ENCODE assay signal across 8 cellular contexts in genomic region chr19:1409204-1410005, GRCh38. TPM values are rescaled to one million over a fixed set of nuclear protein-coding genes. Genes with fewer than 3 reads are reported as not detected.
DNase-seq lines count a peak whose midpoint lies in the region; ATAC-seq and TF ChIP-seq lines count a peak whose summit lies in the region.

No MANE protein-coding gene starts in this region.

- H3K4me3 Mint-ChIP-seq in GM23338 = peak overlapping the region; percentile 95

- peaks cover 6% of the 10 kb centered on the region; the same call in 1 of the 2 replicates for H3F3A ChIP-seq in GM23338 (replicated peaks; ENCODE audit: low read depth)

- H3K9me3 Mint-ChIP-seq in GM23338 = no peaks in the 10 kb centered on the region

- peaks cover 38% of the 10 kb centered on the region for H3K4me1 Mint-ChIP-seq in GM23338

- no peak overlapping the region for H2AFZ ChIP-seq in GM23338

- ATAC-seq in GM23338 = no peak; the same call in 2 of the 3 replicates
- no peak for ATAC-seq in gastroesophageal sphincter
- no peak for ATAC-seq in HG02798 (IDR thresholded peaks at IDR 0.05; ENCODE audit: poor library complexity, unreplicated experiment)
- ATAC-seq in HG02852 (IDR thresholded peaks at IDR 0.05; ENCODE audit: unreplicated experiment) = no peak
- no peak for ATAC-seq in GM21528 (IDR thresholded peaks at IDR 0.05; ENCODE audit: low FRiP score, unreplicated experiment)

- H3K4me1 ChIP-seq in GM23338 (ENCODE audit: insufficient read depth) = peaks cover 13% of the 10 kb centered on the region
- peaks cover 3 to 70% (median 46%) of the 10 kb centered on the region in 3 donors for H3K4me1 ChIP-seq in gastroesophageal sphincter
- peaks cover 40% of the 10 kb centered on the region for H3K4me1 ChIP-seq in skeletal muscle satellite cell (ENCODE audit: control insufficient read depth, insufficient read depth, low read length)

- H3K9ac ChIP-seq in skeletal muscle satellite cell (ENCODE audit: low read depth, low read length) = peak overlapping the region; percentile 100

- TF ChIP-seq CTCF in GM23338 (conservative IDR thresholded peaks at IDR 0.05; ENCODE audit: low read depth in 2 of 2) = no peak
- no peak for TF ChIP-seq CTCF in WI38 (IDR thresholded peaks at IDR 0.05; ENCODE audit: low read depth, low read length)
- no peak for TF ChIP-seq CTCF in gastroesophageal sphincter (IDR thresholded peaks at IDR 0.05)

- H3K27me3 ChIP-seq in GM23338 (ENCODE audit: insufficient read depth) (no peaks in the 10 kb centered on the region), gastroesophageal sphincter (no peaks in the 10 kb centered on the region), skeletal muscle satellite cell (ENCODE audit: control insufficient read depth, insufficient read depth, low read length) (no peaks in the 10 kb centered on the region)

- TF ChIP-seq POLR2A in gastroesophageal sphincter (IDR thresholded peaks at IDR 0.05) = no peak

- peaks cover 20% of the 10 kb centered on the region for H3K27me3 Mint-ChIP-seq in GM23338 (ENCODE audit: insufficient read depth, low read depth, poor library complexity)

- peak overlapping the region; percentile 96 for H3K4me3 ChIP-seq in GM23338
- peak overlapping the region; percentile 89 for H3K4me3 ChIP-seq in WI38 (ENCODE audit: low read depth, low read length)
- peak overlapping the region; percentile 88 to 100 for H3K4me3 ChIP-seq in gastroesophageal sphincter
- H3K4me3 ChIP-seq in skeletal muscle satellite cell (ENCODE audit: low read length) = peak overlapping the region; percentile 95

- H3K79me2 ChIP-seq in GM23338 (replicated peaks; ENCODE audit: insufficient read depth) = peaks cover 66% of the 10 kb centered on the region

- H3K27ac Mint-ChIP-seq in GM23338 = peak overlapping the region; percentile 93

- TF ChIP-seq EP300 in gastroesophageal sphincter (IDR thresholded peaks at IDR 0.05) = no peak

- H3K4me2 ChIP-seq in GM23338 (peak overlapping the region; percentile 96), skeletal muscle satellite cell (ENCODE audit: low read length) (peak overlapping the region; percentile 96)

- 9 to 46% methylated on average over 4 to 7 of the region's 33 CpGs for WGBS in gastroesophageal sphincter (ENCODE audit: low coverage in 1 of 2), 2 donors

- no peaks in the 10 kb centered on the region for H3K9me2 ChIP-seq in GM23338 (ENCODE audit: insufficient read depth)

- H3K27ac ChIP-seq in GM23338 (ENCODE audit: low read depth) = peak overlapping the region; percentile 59; the same call in 1 of the 2 replicates
- H3K27ac ChIP-seq in gastroesophageal sphincter = peak overlapping the region in 3 of 4 donors; percentile 96 to 98 (median 98)

- H3K36me3 Mint-ChIP-seq in GM23338 (ENCODE audit: low read depth) = peaks cover 31% of the 10 kb centered on the region

- H3K36me3 ChIP-seq in GM23338 (ENCODE audit: insufficient read depth) (no peaks in the 10 kb centered on the region), gastroesophageal sphincter (peaks cover 0 to 11% of the 10 kb centered on the region in 2 donors), skeletal muscle satellite cell (ENCODE audit: insufficient read depth, low read length) (peaks cover 25% of the 10 kb centered on the region)

- H3K9me3 ChIP-seq in gastroesophageal sphincter (no peaks in the 10 kb centered on the region), skeletal muscle satellite cell (replicated peaks; ENCODE audit: low read length) (no peaks in the 10 kb centered on the region)

- H4K20me1 ChIP-seq in GM23338 (replicated peaks; ENCODE audit: insufficient read depth) = peaks cover 42% of the 10 kb centered on the region

- no peak for DNase-seq in GM23338 (ENCODE audit: low spot score)
- no peak for DNase-seq in NCI-H1092 (lab: John Stamatoyannopoulos, UW)

TF ChIP-seq in GM23338, 12 proteins besides CTCF, POLR2A, EP300 and RAD21 (continues in another document):
- no peak for TF ChIP-seq ZNF114 (CRISPR knock-in tag; IDR thresholded peaks at IDR 0.05)
- TF ChIP-seq ETS1 (IDR thresholded peaks at IDR 0.05) = no peak
- no peak for TF ChIP-seq ZNF331 (CRISPR knock-in tag; IDR thresholded peaks at IDR 0.05; ENCODE audit: low read depth)
- no peak for TF ChIP-seq STAT1 (IDR thresholded peaks at IDR 0.05; ENCODE audit: unreplicated experiment)
- TF ChIP-seq EZH2 (IDR thresholded peaks at IDR 0.05; ENCODE audit: low read depth, unreplicated experiment) = no peak
- TF ChIP-seq EZH2phosphoT487 (IDR thresholded peaks at IDR 0.05; ENCODE audit: unreplicated experiment) = no peak
- no peak; the same call in 1 of the 2 replicates for TF ChIP-seq POLR2AphosphoS5 (IDR thresholded peaks at IDR 0.05; ENCODE audit: low read depth)
- TF ChIP-seq CREB1 (CRISPR knock-in tag; IDR thresholded peaks at IDR 0.05; ENCODE audit: low read depth) = no peak
- TF ChIP-seq NANOG (IDR thresholded peaks at IDR 0.05; ENCODE audit: borderline replicate concordance) = no peak

RNA-seq across cellular contexts. Expression of gene DAZAP1, which starts 2.0 kb away (rescaled TPM):
- 180 and 194 TPM in 2 replicates for total RNA-seq in GM23338 (2014; rRNA removed; shearing (Covaris generic))
- 44.1 and 48.1 TPM in 2 replicates for polyA plus RNA-seq in GM23338 (2016; fragmentation: Nextera tagmentation; extraction: Ambion mirVana)
- 10 to 100 TPM; 45.3 to 75.4 (median 64.0) TPM for total RNA-seq in gastroesophageal sphincter
- total RNA-seq in skeletal muscle satellite cell (2012; rRNA removed) = 54.8 and 58.5 TPM in 2 replicates

RNA-seq across cellular contexts. Expression of gene GAMT, which starts 8.1 kb away (rescaled TPM):
- 21.5 and 27.3 TPM in 2 replicates for total RNA-seq in GM23338 (2014; rRNA removed; shearing (Covaris generic))
- 33.6 and 36.9 TPM in 2 replicates for polyA plus RNA-seq in GM23338 (2016; fragmentation: Nextera tagmentation; extraction: Ambion mirVana)
- 10 to 100 TPM; 10.4 to 14.7 (median 10.9) TPM for total RNA-seq in gastroesophageal sphincter
- 25.6 and 31.5 TPM in 2 replicates for total RNA-seq in skeletal muscle satellite cell (2012; rRNA removed)

RNA-seq across cellular contexts. Expression of gene NDUFS7, which starts 25.7 kb away (rescaled TPM):
- total RNA-seq in GM23338 (2014; rRNA removed; shearing (Covaris generic)) = 128 and 132 TPM in 2 replicates
- 201 and 203 TPM in 2 replicates for polyA plus RNA-seq in GM23338 (2016; fragmentation: Nextera tagmentation; extraction: Ambion mirVana)
- 100 to 1,000 TPM in 1 of 4 donors, 10 to 100 TPM in 3; 77.7 to 106 (median 86.1) TPM for total RNA-seq in gastroesophageal sphincter
- total RNA-seq in skeletal muscle satellite cell (2012; rRNA removed) = 69.0 and 71.4 TPM in 2 replicates

RNA-seq across cellular contexts. Expression of gene RPS15, which starts 28.8 kb away (rescaled TPM):
- total RNA-seq in GM23338 (2014; rRNA removed; shearing (Covaris generic)) = 2,953 and 3,723 TPM in 2 replicates
- polyA plus RNA-seq in GM23338 (2016; fragmentation: Nextera tagmentation; extraction: Ambion mirVana) = 3,861 and 4,267 TPM in 2 replicates
- 1,000 to 10,000 TPM; 1,291 to 3,466 (median 2,344) TPM for total RNA-seq in gastroesophageal sphincter
- 803 and 928 TPM in 2 replicates for total RNA-seq in skeletal muscle satellite cell (2012; rRNA removed)

RNA-seq across cellular contexts. Expression of gene APC2, which starts 40.5 kb away (rescaled TPM):
- 14.3 and 18.3 TPM in 2 replicates for total RNA-seq in GM23338 (2014; rRNA removed; shearing (Covaris generic))
- polyA plus RNA-seq in GM23338 (2016; fragmentation: Nextera tagmentation; extraction: Ambion mirVana) = 1.4 TPM in 2 replicates
- 1 to 10 TPM in 1 of 4 donors, under 1 TPM in 3; 0.02 to 1.2 (median 0.35) TPM for total RNA-seq in gastroesophageal sphincter
- total RNA-seq in skeletal muscle satellite cell (2012; rRNA removed) = under 0.01 and 0.51 TPM in 2 replicates
